In genomic region chr2:27583390-27583915, GRCh38 we compare ENCODE assay signal across 1 cellular context.
TF ChIP-seq lines count a peak whose summit lies in the region.

No MANE protein-coding gene starts in this region.

TF ChIP-seq in H1, 55 proteins besides CTCF, POLR2A, EP300 and RAD21 (continued from another document):
- no peak for TF ChIP-seq ATF2 (IDR thresholded peaks at IDR 0.05; ENCODE audit: low read length)
- TF ChIP-seq TCF12 (IDR thresholded peaks at IDR 0.05; ENCODE audit: low read depth, low read length) = no peak
- no peak for TF ChIP-seq ATF3 (IDR thresholded peaks at IDR 0.05; ENCODE audit: insufficient read depth, low read depth, low read length)
